ENCODE assay signal across 15 cellular contexts in the genomic region with DNA sequence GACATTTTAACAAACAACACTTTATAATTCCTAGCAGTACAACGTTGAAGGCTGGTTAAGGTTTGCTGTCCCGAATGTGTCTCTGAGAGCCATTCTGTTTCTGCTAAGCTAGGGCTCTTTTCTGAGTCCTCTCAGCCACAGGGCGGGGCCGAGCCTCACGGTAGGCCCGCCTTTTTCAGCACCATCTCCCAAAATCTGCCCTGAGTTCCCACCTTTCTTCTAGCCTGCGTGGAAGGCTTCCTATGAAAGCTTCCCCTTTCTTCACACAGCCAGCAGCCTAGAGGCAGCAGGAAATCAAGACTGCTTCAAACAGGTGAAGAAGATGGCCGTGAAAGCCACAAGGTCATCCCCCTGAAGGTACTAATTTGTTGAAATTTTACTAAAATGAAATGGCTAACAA.
DNase-seq lines count a peak whose midpoint lies in the region; ATAC-seq and TF ChIP-seq lines count a peak whose summit lies in the region.
"Had no signal": no experiment of that assay in that cellular context is flagged by ENCODE, and none has a peak within 500 bp of the region (broad histone marks: within the 10 kb centered on the region; RNA-seq: fewer than 3 reads in every experiment).

No MANE protein-coding gene starts in this region.

- TF ChIP-seq RAD21 in IMR-90 (IDR thresholded peaks at IDR 0.05; ENCODE audit: low read length): no peak

- CTCF ChIA-PET in IMR-90 (lab: Yijun Ruan, JAX): no interaction called here

- no peak overlapping the region for H4K8ac ChIP-seq in IMR-90 (ENCODE audit: low read depth in 2 of 2, low read length in 2 of 2)

- POLR2A ChIA-PET in IMR-90 (lab: Charles Lee; ENCODE audit: unreplicated experiment): no interaction called here

- H3K36me3 ChIP-seq in DND-41 (ENCODE audit: insufficient read depth, low read length) (no peaks in the 10 kb centered on the region), IMR-90 (ENCODE audit: control insufficient read depth, insufficient read depth, low read length) (no peaks in the 10 kb centered on the region), brain microvascular endothelial cell (replicated peaks) (no peaks in the 10 kb centered on the region), psoas muscle (ENCODE audit: insufficient read depth in 1 of 2, low read depth in 1 of 2) (no peaks in the 10 kb centered on the region)
- H3K36me3 ChIP-seq: BE2C had no signal

- H3K9me3 Mint-ChIP-seq in neural crest cell: peaks cover 2% of the 10 kb centered on the region

- no peak overlapping the region for H4K5ac ChIP-seq in IMR-90 (ENCODE audit: low read depth, low read length)

- no peak for DNase-seq in DND-41
- DNase-seq in IMR-90: no peak
- no peak for DNase-seq in brain microvascular endothelial cell
- DNase-seq in neural crest cell (ENCODE audit: low read depth, low spot score): no peak
- DNase-seq in psoas muscle: no peak
- DNase-seq in DMS53 (lab: John Stamatoyannopoulos, UW): no peak
- DNase-seq in NCI-H748 (lab: John Stamatoyannopoulos, UW; ENCODE audit: unreplicated experiment): no peak
- no peak for DNase-seq in DMS153 treated with DMSO at 0.1 percent for 48 hours (lab: John Stamatoyannopoulos, UW; ENCODE audit: unreplicated experiment)
- DNase-seq: activated effector memory CD4-positive, alpha-beta T cell treated with anti-CD3 and anti-CD28 coated beads, Interleukin-2, amount 50 U/mL, for 16 hours; BE2C; effector memory CD8-positive, alpha-beta T cell; NCI-H1436 treated with DMSO at 0.1 percent for 48 hours; NCI-H526 treated with DMSO at 0.1 percent for 48 hours had no signal

- H3K27me3 ChIP-seq in DND-41 (ENCODE audit: insufficient read depth, low read length, poor library complexity): no peaks in the 10 kb centered on the region
- H3K27me3 ChIP-seq in IMR-90 (ENCODE audit: control insufficient read depth, insufficient read depth, low read length): no peaks in the 10 kb centered on the region
- H3K27me3 ChIP-seq in brain microvascular endothelial cell (replicated peaks): no peaks in the 10 kb centered on the region
- no peaks in the 10 kb centered on the region for H3K27me3 ChIP-seq in psoas muscle (ENCODE audit: insufficient read depth in 3 of 3, low read length in 2 of 3)
- H3K27me3 ChIP-seq: BE2C had no signal

- ATAC-seq in DND-41 (ENCODE audit: insufficient read depth, low read depth) (no peak), IMR-90 (ENCODE audit: low read depth) (no peak), psoas muscle (no peak)
- ATAC-seq: effector memory CD8-positive, alpha-beta T cell had no signal

- H2AFZ ChIP-seq in DND-41 (ENCODE audit: low read depth, low read length): peak overlapping the region; percentile 43; the same call in 1 of the 2 replicates
- H2AFZ ChIP-seq in IMR-90 (replicated peaks; ENCODE audit: low read length, poor library complexity): peak overlapping the region; percentile 53

- no peaks in the 10 kb centered on the region for H3K27me3 Mint-ChIP-seq in neural crest cell (ENCODE audit: low read depth)
- H3K27me3 Mint-ChIP-seq: effector memory CD8-positive, alpha-beta T cell; progenitor cell of endocrine pancreas had no signal

- H3K4me3 Mint-ChIP-seq in neural crest cell: peak overlapping the region; percentile 17
- H3K4me3 Mint-ChIP-seq: effector memory CD8-positive, alpha-beta T cell had no signal

- H3K79me1 ChIP-seq in IMR-90 (ENCODE audit: low read depth in 1 of 2, low read length in 2 of 2): no peaks in the 10 kb centered on the region

- no peaks in the 10 kb centered on the region for H4K20me1 ChIP-seq in DND-41 (ENCODE audit: insufficient read depth, low read length)
- H4K20me1 ChIP-seq in IMR-90 (ENCODE audit: insufficient read depth, low read length): no peaks in the 10 kb centered on the region

- H3K4me1 ChIP-seq in DND-41 (ENCODE audit: insufficient read depth, low read length): no peaks in the 10 kb centered on the region
- H3K4me1 ChIP-seq in IMR-90 (ENCODE audit: control insufficient read depth, insufficient read depth, low read length): no peaks in the 10 kb centered on the region
- no peaks in the 10 kb centered on the region for H3K4me1 ChIP-seq in psoas muscle
- H3K4me1 ChIP-seq: BE2C had no signal

- H3K18ac ChIP-seq in IMR-90 (ENCODE audit: low read depth, low read length): no peak overlapping the region

- dilution Hi-C loops in IMR-90 (cut with HindIII; ENCODE audit: low sequenced_read_pairs, unreplicated experiment): no loop called here

- no peak overlapping the region for H2BK15ac ChIP-seq in IMR-90 (ENCODE audit: low read depth, low read length)

- H2AK5ac ChIP-seq in IMR-90 (ENCODE audit: low read depth, low read length): no peak overlapping the region

- peak overlapping the region; percentile 18 for H2AK9ac ChIP-seq in IMR-90 (replicated peaks; ENCODE audit: low read depth, low read length, poor library complexity)

- H2BK120ac ChIP-seq in IMR-90 (ENCODE audit: low read depth, low read length): no peak overlapping the region

- H3K4me2 ChIP-seq in DND-41 (ENCODE audit: insufficient read depth, low read length): no peak overlapping the region
- H3K4me2 ChIP-seq in IMR-90 (ENCODE audit: low read depth, low read length): no peak overlapping the region
- H3K4me2 ChIP-seq: KMS-11 had no signal

- H3K4me3 ChIP-seq in DND-41 (ENCODE audit: low read depth in 1 of 2, low read length in 2 of 2) (no peak overlapping the region), IMR-90 (ENCODE audit: insufficient read depth, low read depth, low read length) (no peak overlapping the region), brain microvascular endothelial cell (ENCODE audit: low read depth, low read length) (no peak overlapping the region), psoas muscle (no peak overlapping the region)

- H3K4ac ChIP-seq in IMR-90 (ENCODE audit: low read depth, low read length): 0 out of 2 replicates have a peak overlapping the region, but pooled peaks have one; percentile 38

- H3K27ac ChIP-seq in DND-41 (ENCODE audit: low read length) (no peak overlapping the region), IMR-90 (ENCODE audit: insufficient read depth, low read length) (no peak overlapping the region), brain microvascular endothelial cell (peak overlapping the region; percentile 62), psoas muscle (no peak overlapping the region)
- H3K27ac ChIP-seq: KMS-11 had no signal

- H3K56ac ChIP-seq in IMR-90 (ENCODE audit: extremely low read depth, insufficient read depth, low read length): no peak overlapping the region

- BruUV-seq in IMR-90 (replicated peaks; lab: Mats Ljungman, UMichigan): no TSS peak

- 94% methylated on average over 6 of the region's 8 CpGs; no CpG with 5 or more reads in 1 of the 2 experiments for WGBS in IMR-90 (ENCODE audit: extremely low coverage in 2 of 2, insufficient read length in 1 of 2), 2 experiments
- WGBS in psoas muscle, 3 donors: 72 to 79% (median 76%) methylated on average over 8 of the region's 8 CpGs

- H3K23ac ChIP-seq in IMR-90 (ENCODE audit: low read depth, low read length): no peak overlapping the region

- no peak overlapping the region for H3K9ac ChIP-seq in DND-41 (ENCODE audit: low read depth, low read length)
- H3K9ac ChIP-seq in IMR-90 (ENCODE audit: low read depth, low read length): no peak overlapping the region
- H3K9ac ChIP-seq: KMS-11 had no signal

- H3K4me1 Mint-ChIP-seq in neural crest cell: peaks cover 41% of the 10 kb centered on the region

- no peaks in the 10 kb centered on the region for H3K9me1 ChIP-seq in IMR-90 (ENCODE audit: insufficient read depth, low read length)

- H3K14ac ChIP-seq in IMR-90 (replicated peaks; ENCODE audit: low read depth, low read length): 0 out of 2 replicates have a peak overlapping the region, but pooled peaks have one; percentile 35

- in situ Hi-C loops in IMR-90 (cut with MboI; ENCODE audit: low sequenced_read_pairs) (no loop called here), brain microvascular endothelial cell (cut with HindIII; ENCODE audit: low pct_ligation_motif_present, low sequenced_read_pairs) (no loop called here)

- intact Hi-C loops in IMR-90 (cut with micrococcal nuclease) (no loop called here), psoas muscle (cut with DNase I) (no loop called here)

- TF ChIP-seq POLR2A in IMR-90 (IDR thresholded peaks at IDR 0.05; ENCODE audit: low read depth, low read length): no peak

- peak overlapping the region; percentile 70 for H3K27ac Mint-ChIP-seq in neural crest cell (ENCODE audit: unreplicated experiment)
- H3K27ac Mint-ChIP-seq: effector memory CD8-positive, alpha-beta T cell had no signal

- H2BK20ac ChIP-seq in IMR-90 (ENCODE audit: low read depth, low read length): peak overlapping the region; percentile 60; the same call in 1 of the 2 replicates

- H4K91ac ChIP-seq in IMR-90 (ENCODE audit: insufficient read depth, low read depth, low read length): no peak overlapping the region

- H3K9me3 ChIP-seq in DND-41 (ENCODE audit: insufficient read depth, low read length, severe bottlenecking): no peaks in the 10 kb centered on the region
- no peaks in the 10 kb centered on the region for H3K9me3 ChIP-seq in IMR-90 (ENCODE audit: control insufficient read depth, insufficient read depth, low read length)
- no peaks in the 10 kb centered on the region for H3K9me3 ChIP-seq in psoas muscle
- H3K9me3 ChIP-seq: BE2C had no signal

- H3K79me2 ChIP-seq in DND-41 (ENCODE audit: insufficient read depth, low read length): no peaks in the 10 kb centered on the region

- H2BK5ac ChIP-seq in IMR-90 (ENCODE audit: low read depth, low read length, poor library complexity, severe bottlenecking): no peak overlapping the region

- no peak for TF ChIP-seq CTCF in DND-41 (IDR thresholded peaks at IDR 0.05; ENCODE audit: borderline replicate concordance, extremely low read depth, low read length, poor library complexity, severe bottlenecking)
- no peak for TF ChIP-seq CTCF in IMR-90 (conservative IDR thresholded peaks at IDR 0.05; ENCODE audit: low read depth, low read length)
- TF ChIP-seq CTCF in brain microvascular endothelial cell (IDR thresholded peaks at IDR 0.05; ENCODE audit: low read depth, low read length, missing control alignments): no peak
- TF ChIP-seq CTCF in neural crest cell (conservative IDR thresholded peaks at IDR 0.05): no peak
- no peak for TF ChIP-seq CTCF in psoas muscle (IDR thresholded peaks at IDR 0.05)

- no peaks in the 10 kb centered on the region for H3K36me3 Mint-ChIP-seq in neural crest cell (ENCODE audit: low read depth)

TF ChIP-seq in IMR-90, 13 proteins besides CTCF, POLR2A, EP300 and RAD21:
- no peak for TF ChIP-seq MXI1 (IDR thresholded peaks at IDR 0.05; ENCODE audit: borderline replicate concordance, low read depth, low read length)
